9 cellular contexts compared by ENCODE assay signal in the genomic region with DNA sequence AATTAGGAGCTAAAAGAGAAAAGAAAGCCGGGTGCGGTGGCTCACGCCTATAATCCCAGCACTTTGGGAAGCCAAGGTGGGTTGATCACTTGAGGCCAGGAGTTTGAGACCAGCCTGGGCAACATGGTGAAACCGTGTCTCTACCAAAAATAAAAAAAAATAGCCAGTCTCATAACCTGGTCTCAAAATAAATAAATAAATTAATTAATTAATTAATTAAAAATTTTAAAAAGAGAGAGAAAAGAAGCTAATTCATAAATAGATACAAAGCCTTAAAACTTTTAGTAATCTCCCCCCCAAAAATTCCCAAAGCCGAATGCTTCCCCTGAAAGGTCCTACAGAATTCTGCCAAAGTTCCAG. TPM values are rescaled to one million over a fixed set of nuclear protein-coding genes. Genes with fewer than 3 reads are reported as not detected.
DNase-seq lines count a peak whose midpoint lies in the region; ATAC-seq, FAIRE-seq and TF ChIP-seq lines count a peak whose summit lies in the region.
"Not testable (repeated sequence)": the region's sequence is repeated elsewhere in the genome, so short reads cannot be mapped to it uniquely, and the experiment has no call there.
"Had no signal": no experiment of that assay in that cellular context is flagged by ENCODE, and none has a peak within 500 bp of the region (broad histone marks: within the 10 kb centered on the region; RNA-seq: fewer than 3 reads in every experiment).

No MANE protein-coding gene starts in this region.

- H3K36me3 ChIP-seq in HEK293 (ENCODE audit: control insufficient read depth in 2 of 2, insufficient read depth in 1 of 2, low read length in 2 of 2); K562 (ENCODE audit: control insufficient read depth, insufficient read depth, low read length); liver (ENCODE audit: control insufficient read depth in 4 of 4, insufficient read depth in 3 of 4, low read depth in 1 of 4, low read length in 3 of 4); osteoblast (ENCODE audit: insufficient read depth, low read length): not testable (repeated sequence)

- intact Hi-C loops in K562 (cut with micrococcal nuclease), result loop anchor here (1.0 to 2.0 kb wide), 2 partner anchors 44 to 70 kb away; no protein-coding TSS in a partner anchor

- not testable (repeated sequence) for TF ChIP-seq RAD21 in A549 (conservative IDR thresholded peaks at IDR 0.05 in 1 of 2, IDR thresholded peaks at IDR 0.05 in 1 of 2); K562 (CRISPR knock-in tag; conservative IDR thresholded peaks at IDR 0.05 in 1 of 2, IDR thresholded peaks at IDR 0.05 in 1 of 2); liver (IDR thresholded peaks at IDR 0.05)

- not testable (repeated sequence) for H3K27me3 ChIP-seq in K562 (ENCODE audit: control insufficient read depth in 2 of 2, insufficient read depth in 2 of 2, low read length in 2 of 2); liver (ENCODE audit: control insufficient read depth in 4 of 4, insufficient read depth in 4 of 4, low read length in 3 of 4); osteoblast (ENCODE audit: insufficient read depth, low read length)

- in situ Hi-C loops in K562 (cut with MboI), result loop anchor here (10.0 kb wide), 1 partner anchor 146 kb away; no protein-coding TSS in a partner anchor

- peaks cover 62% of the 10 kb centered on the region for H3K4me1 ChIP-seq in A549
- not testable (repeated sequence) for H3K4me1 ChIP-seq in HEK293 (ENCODE audit: control insufficient read depth, insufficient read depth, low read length)
- H3K4me1 ChIP-seq in K562 (replicated peaks in 1 of 2; ENCODE audit: control insufficient read depth in 2 of 2, insufficient read depth in 2 of 2, low read length in 2 of 2), result peaks cover 48 to 62% of the 10 kb centered on the region in 2 experiments
- peaks cover 12 to 22% (median 19%) of the 10 kb centered on the region in 4 donors for H3K4me1 ChIP-seq in liver (ENCODE audit: control insufficient read depth in 4 of 4, insufficient read depth in 4 of 4, low read length in 3 of 4)
- H3K4me1 ChIP-seq in osteoblast (ENCODE audit: insufficient read depth, low read length), result peaks cover 12% of the 10 kb centered on the region

- not testable (repeated sequence) for H3K9me1 ChIP-seq in K562 (ENCODE audit: control insufficient read depth, insufficient read depth, low read length)

- TF ChIP-seq EP300 in A549 (IDR thresholded peaks at IDR 0.05); K562 (IDR thresholded peaks at IDR 0.05; ENCODE audit: low read length): not testable (repeated sequence)

- CTCF ChIA-PET in A549 (lab: Yijun Ruan, JAX), result interaction anchor here (0.7 to 16.7 kb wide), 26 partner anchors 8 to 164 kb away, joined by 3 to 449 read pairs (median 5); a partner anchor contains a TSS
- CTCF ChIA-PET in HEK293 (lab: Yijun Ruan, JAX), result interaction anchor here (0.5 to 20.6 kb wide), 12 partner anchors 8 to 149 kb away, joined by 3 to 380 read pairs (median 4); a partner anchor contains a TSS
- CTCF ChIA-PET in RWPE1 (lab: Yijun Ruan, JAX), result interaction anchor here (0.7 to 2.1 kb wide), 4 partner anchors 10 to 115 kb away, joined by 3 to 9 read pairs (median 4); no protein-coding TSS in a partner anchor
- CTCF ChIA-PET in K562 (lab: Yijun Ruan, JAX; ENCODE audit: low intra/inter-chr PET ratio), result interaction anchor here (0.6 to 3.3 kb wide), 5 partner anchors 14 to 149 kb away, joined by 3 to 38 read pairs (median 3); no protein-coding TSS in a partner anchor

- WGBS in A549 (ENCODE audit: missing lambda C conversion rate), result 52% methylated on average over 5 of the region's 5 CpGs
- WGBS in K562 (ENCODE audit: insufficient coverage, low coverage, missing lambda C conversion rate), result 55% methylated on average over 5 of the region's 5 CpGs
- WGBS in liver, result 93% methylated on average over 5 of the region's 5 CpGs

- not testable (repeated sequence) for ATAC-seq in A549; K562; stimulated activated effector memory CD8-positive, alpha-beta T cell treated with anti-CD3 and anti-CD28 coated beads, Interleukin-12 subunit alpha, Interleukin-12 subunit beta, amount 100 ng/mL, for 72 hours

- not testable (repeated sequence) for H3K9me3 ChIP-seq in A549; HEK293 (ENCODE audit: control insufficient read depth, insufficient read depth, low read depth, low read length); K562 (replicated peaks; ENCODE audit: control insufficient read depth, insufficient read depth, low read depth, low read length); liver (ENCODE audit: control insufficient read depth in 4 of 4, low read length in 3 of 4); osteoblast (ENCODE audit: low read depth, low read length)

- not testable (repeated sequence) for H3K9me3 Mint-ChIP-seq in stimulated activated effector memory CD8-positive, alpha-beta T cell treated with anti-CD3 and anti-CD28 coated beads, Interleukin-12 subunit alpha, Interleukin-12 subunit beta, amount 100 ng/mL, for 72 hours

- not testable (repeated sequence) for H2AFZ ChIP-seq in K562 (ENCODE audit: low read depth, low read length); osteoblast (ENCODE audit: low read length)

- H3K36me3 Mint-ChIP-seq in stimulated activated effector memory CD8-positive, alpha-beta T cell treated with anti-CD3 and anti-CD28 coated beads, Interleukin-12 subunit alpha, Interleukin-12 subunit beta, amount 100 ng/mL, for 72 hours, result not testable (repeated sequence)

- not testable (repeated sequence) for BruUV-seq in K562 (replicated peaks; lab: Mats Ljungman, UMichigan)

- peak overlapping the region; percentile 64 for H3K27ac Mint-ChIP-seq in stimulated activated effector memory CD8-positive, alpha-beta T cell treated with anti-CD3 and anti-CD28 coated beads, Interleukin-12 subunit alpha, Interleukin-12 subunit beta, amount 100 ng/mL, for 72 hours

- not testable (repeated sequence) for H4K20me1 ChIP-seq in K562 (replicated peaks; ENCODE audit: control insufficient read depth, insufficient read depth, low read length); osteoblast (ENCODE audit: insufficient read depth, low read length)

- DNase-seq in A549 (ENCODE audit: low read depth in 1 of 2, low spot score in 1 of 2); RWPE1 (ENCODE audit: low spot score); K562 (ENCODE audit: extremely low read depth in 1 of 4, low spot score in 3 of 4); epithelial cell of prostate (ENCODE audit: low read depth, low spot score); osteoblast (ENCODE audit: insufficient read length, low spot score, missing footprints); stimulated activated effector memory CD8-positive, alpha-beta T cell treated with anti-CD3 and anti-CD28 coated beads, Interleukin-12 subunit alpha, Interleukin-12 subunit beta, amount 100 ng/mL, for 72 hours (ENCODE audit: low spot score in 2 of 2): not testable (repeated sequence)

- not testable (repeated sequence) for FAIRE-seq in A549 (lab: Jason Lieb, UNC); K562 (lab: Jason Lieb, UNC)

- not testable (repeated sequence) for H3K4me3 ChIP-seq in A549; HEK293 (ENCODE audit: low read depth, low read length); K562; liver (ENCODE audit: low read depth in 1 of 3, low read length in 3 of 3); osteoblast (ENCODE audit: insufficient read depth, low read length)

- peaks cover 34% of the 10 kb centered on the region for H3K4me1 Mint-ChIP-seq in stimulated activated effector memory CD8-positive, alpha-beta T cell treated with anti-CD3 and anti-CD28 coated beads, Interleukin-12 subunit alpha, Interleukin-12 subunit beta, amount 100 ng/mL, for 72 hours

- not testable (repeated sequence) for H3K79me2 ChIP-seq in K562 (ENCODE audit: control insufficient read depth, insufficient read depth, low read length); osteoblast (ENCODE audit: insufficient read depth, low read length)

- not testable (repeated sequence) for H3K4me3 Mint-ChIP-seq in stimulated activated effector memory CD8-positive, alpha-beta T cell treated with anti-CD3 and anti-CD28 coated beads, Interleukin-12 subunit alpha, Interleukin-12 subunit beta, amount 100 ng/mL, for 72 hours

- H3K27ac ChIP-seq in A549, result peak overlapping the region; percentile 100
- H3K27ac ChIP-seq in HEK293 (ENCODE audit: extremely low read depth, low read depth, low read length), result peak overlapping the region; percentile 53; the same call in 1 of the 2 replicates
- H3K27ac ChIP-seq in RWPE1, result peak overlapping the region; percentile 97
- H3K27ac ChIP-seq in K562 (ENCODE audit: extremely low read depth, low read depth, low read length), result peak overlapping the region; percentile 86
- peak overlapping the region; percentile 100 for H3K27ac ChIP-seq in epithelial cell of prostate
- H3K27ac ChIP-seq in liver (ENCODE audit: low read depth in 1 of 2, low read length in 2 of 2), result peak overlapping the region; percentile 79
- H3K27ac ChIP-seq in osteoblast (ENCODE audit: low read depth, low read length), result peak overlapping the region; percentile 97

- peak overlapping the region in 1 of 2 experiments; percentile 68; a peak in 2 of 4 replicates for H3K9ac ChIP-seq in K562 (ENCODE audit: insufficient read depth in 1 of 2, low read depth in 2 of 2, low read length in 2 of 2)
- not testable (repeated sequence) for H3K9ac ChIP-seq in liver (ENCODE audit: low read depth in 1 of 2, low read length in 2 of 2)

- POLR2A ChIA-PET in A549 (lab: Yijun Ruan, JAX), result interaction anchor here (1.0 to 2.3 kb wide), 5 partner anchors 43 to 113 kb away, joined by 5 to 13 read pairs (median 7); a partner anchor contains a TSS
- POLR2A ChIA-PET in HEK293 (lab: Yijun Ruan, JAX), result interaction anchor here (0.5 to 4.0 kb wide), 6 partner anchors 43 to 183 kb away, joined by 3 to 18 read pairs (median 5); a partner anchor contains a TSS
- POLR2A ChIA-PET in RWPE1 (lab: Yijun Ruan, JAX; ENCODE audit: low non-redundant PET), result not testable (repeated sequence)
- POLR2A ChIA-PET in K562 (lab: Yijun Ruan, JAX), result interaction anchor here (1.2 to 2.5 kb wide), 7 partner anchors 13 to 114 kb away, joined by 3 to 17 read pairs (median 8); a partner anchor contains a TSS

- TF ChIP-seq POLR2A in A549 (IDR thresholded peaks at IDR 0.05; ENCODE audit: low read length); K562 (conservative IDR thresholded peaks at IDR 0.05): not testable (repeated sequence)

- H3K4me2 ChIP-seq in A549 (peak overlapping the region; percentile 86), K562 (ENCODE audit: insufficient read depth, low read length) (peak overlapping the region; percentile 72; the same call in 1 of the 2 replicates), osteoblast (ENCODE audit: insufficient read depth, low read length) (peak overlapping the region; percentile 97)

- TF ChIP-seq CTCF in A549 (IDR thresholded peaks at IDR 0.05); HEK293 (tag by site-specific recombination; IDR thresholded peaks at IDR 0.05); RWPE1 (conservative IDR thresholded peaks at IDR 0.05; ENCODE audit: low read depth); K562 (IDR thresholded peaks at IDR 0.05 in 2 of 3, conservative IDR thresholded peaks at IDR 0.05 in 1 of 3; ENCODE audit: insufficient read depth in 2 of 3, low read depth in 1 of 3, low read length in 3 of 3); liver (IDR thresholded peaks at IDR 0.05; ENCODE audit: low read depth, low read length, missing input control); osteoblast (IDR thresholded peaks at IDR 0.05; ENCODE audit: extremely low read depth, low read depth, low read length): not testable (repeated sequence)

RNA-seq across cellular contexts. Expression of a gene that starts 53.5 kb away (rescaled TPM):
- polyA plus RNA-seq in A549 (2011; rRNA removed), result not detected in 2 replicates
- polyA plus RNA-seq in A549 (2012; cell fraction: cytosol; rRNA removed), result not detected in 2 replicates
- polyA plus RNA-seq in A549 (2012; cell fraction: nucleus; rRNA removed), result 0.06 TPM in 1 of 2 replicates, not detected in the other
- not detected in 3 replicates for polyA plus RNA-seq in A549 (2017; fragmentation: RNase III; extraction: RNeasy Plus Mini Kit Qiagen cat#74134 plus additional on column Dnase treatment)
- polyA minus RNA-seq in A549 (2011; rRNA and poly(A)+ RNA removed), result not detected in 2 replicates
- 0.30 and 0.49 TPM in 2 replicates for total RNA-seq in K562 (2011; cell fraction: chromatin; rRNA removed; ENCODE audit: low replicate concordance)
- total RNA-seq in K562 (2011; cell fraction: nucleolus; rRNA removed), result 0.13 TPM in 1 of 2 replicates, not detected in the other
- 0.37 TPM in 1 of 2 replicates, not detected in the other for total RNA-seq in K562 (2011; cell fraction: nucleoplasm; rRNA removed)
- total RNA-seq in K562 (2014; rRNA removed), result 0.04 TPM in 1 of 2 replicates, not detected in the other
- total RNA-seq in K562 (2014; rRNA removed; fragmentation: Illumina TruSeq; extraction: Trizol), result not detected in 2 replicates
- 0.15 TPM in 1 of 2 replicates, not detected in the other for total RNA-seq in K562 (2015; rRNA removed; fragmentation: Illumina TruSeq; extraction: Trizol)
- 0.13 TPM in 1 of 2 replicates, not detected in the other for total RNA-seq in K562 (2021)
- 0.04 TPM in 1 of 2 replicates, not detected in the other for polyA plus RNA-seq in K562 (2011; rRNA removed)
- polyA plus RNA-seq in K562 (2011; cell fraction: cytosol; rRNA removed), result 0.04 and 0.06 TPM in 2 replicates
- polyA plus RNA-seq in K562 (2011; cell fraction: nucleus; rRNA removed), result 0.15 and 0.44 TPM in 2 replicates
- 0.17 and 0.42 TPM in 2 replicates for polyA plus RNA-seq in K562 (2012)
- polyA plus RNA-seq in K562 (2014; fragmentation: Illumina TruSeq; extraction: Trizol), result not detected in 2 replicates
- polyA plus RNA-seq in K562 (2014; fragmentation: Nextera tagmentation; extraction: Ambion mirVana), result not detected
- polyA plus RNA-seq in K562 (2014; rRNA removed), result 0.09 TPM in 1 of 2 replicates, not detected in the other
- polyA minus RNA-seq in K562 (2011; rRNA and poly(A)+ RNA removed), result 0.03 TPM in 1 of 2 replicates, not detected in the other
- polyA minus RNA-seq in K562 (2011; cell fraction: cytosol; rRNA and poly(A)+ RNA removed), result not detected in 2 replicates
- polyA minus RNA-seq in K562 (2011; cell fraction: nucleus; rRNA and poly(A)+ RNA removed), result 0.33 TPM in 1 of 2 replicates, not detected in the other
- 10 to 100 TPM; 12.4 to 24.4 TPM for total RNA-seq in liver
- polyA plus RNA-seq in liver, result 1 to 10 TPM; 4.6 to 5.8 TPM
- under 0.01 TPM in 2 replicates for total RNA-seq in osteoblast
- total RNA-seq: dermis blood vessel endothelial cell had no signal

Comparison
In these comparisons a context has a peak if more than half of its experiments do, and no peak if none do; other contexts are left out.
1. RNA of a gene that starts 53.5 kb away (total RNA-seq): 12.4 to 24.4 TPM in liver; 0.04 to 0.49 TPM in K562 and under 0.01 TPM in osteoblast; every median in the first group is over 4 times any median in the second.
2. Peak in every context shown above with its lines, with median percentiles within 50 percentile points of each other: H3K27ac ChIP-seq and H3K4me2 ChIP-seq.